8 cellular contexts compared by ENCODE assay signal in genomic region chr5:154646841-154647759, GRCh38.
DNase-seq lines count a peak whose midpoint lies in the region; ATAC-seq and TF ChIP-seq lines count a peak whose summit lies in the region.
"Had no signal": no experiment of that assay in that cellular context is flagged by ENCODE, and none has a peak within 500 bp of the region (broad histone marks: within the 10 kb centered on the region; RNA-seq: fewer than 3 reads in every experiment).

No MANE protein-coding gene starts in this region.

- no peak for TF ChIP-seq EP300 in neural cell (conservative IDR thresholded peaks at IDR 0.05; ENCODE audit: poor library complexity, severe bottlenecking)

- H3K4me3 ChIP-seq in fibroblast of pulmonary artery (replicated peaks; ENCODE audit: low read depth, low read length) = peak overlapping the region; percentile 12
- H3K4me3 ChIP-seq in neural cell (ENCODE audit: low read length) = peak overlapping the region; percentile 25
- H3K4me3 ChIP-seq: SJSA1 had no signal

- DNase-seq in activated CD8-positive, alpha-beta memory T cell treated with anti-CD3 and anti-CD28 coated beads for 24 hours = peak; percentile 73
- DNase-seq in fibroblast of pulmonary artery (ENCODE audit: low read depth) (peak; percentile 33), NCI-H2171 (lab: John Stamatoyannopoulos, UW) (no peak), Ammon's horn (ENCODE audit: low spot score) (no peak)

- no peak overlapping the region for H3K4me2 ChIP-seq in neural cell (ENCODE audit: low read length)

- no peak for TF ChIP-seq RAD21 in neural cell (conservative IDR thresholded peaks at IDR 0.05)

- no peaks in the 10 kb centered on the region for H4K20me1 ChIP-seq in neural cell (ENCODE audit: insufficient read depth)

- ATAC-seq in GM18868 (IDR thresholded peaks at IDR 0.05; ENCODE audit: unreplicated experiment) = peak; percentile 56
- ATAC-seq in HG02798 (IDR thresholded peaks at IDR 0.05; ENCODE audit: poor library complexity, unreplicated experiment) = peak; percentile 87

- peaks cover 17% of the 10 kb centered on the region for H3K27me3 ChIP-seq in neural cell (ENCODE audit: insufficient read depth, low read depth, low read length)

- H3K9me2 ChIP-seq in neural cell (ENCODE audit: insufficient read depth, low read length) = no peaks in the 10 kb centered on the region

- no peaks in the 10 kb centered on the region for H3K9me3 ChIP-seq in neural cell (ENCODE audit: low read length)
- H3K9me3 ChIP-seq: SJSA1 had no signal

- no peak for TF ChIP-seq CTCF in fibroblast of pulmonary artery (IDR thresholded peaks at IDR 0.05; ENCODE audit: low read length, missing control alignments)
- TF ChIP-seq CTCF in neural cell (IDR thresholded peaks at IDR 0.05; ENCODE audit: poor library complexity, severe bottlenecking) = no peak

- no peaks in the 10 kb centered on the region for H3K36me3 ChIP-seq in neural cell (ENCODE audit: insufficient read depth, low read length)
- H3K36me3 ChIP-seq: SJSA1 had no signal

- H3K27ac ChIP-seq in neural cell (ENCODE audit: low read length) = no peak overlapping the region
- H3K27ac ChIP-seq: SJSA1 had no signal

- no peaks in the 10 kb centered on the region for H3K79me2 ChIP-seq in neural cell (replicated peaks; ENCODE audit: insufficient read depth, low read length)

- no peak overlapping the region for H2AFZ ChIP-seq in neural cell (ENCODE audit: low read depth, low read length)

- H3K9ac ChIP-seq in neural cell (ENCODE audit: low read length) = no peak overlapping the region

- no peaks in the 10 kb centered on the region for H3F3A ChIP-seq in neural cell (ENCODE audit: insufficient read depth, low read length, poor library complexity, severe bottlenecking)

TF ChIP-seq in neural cell, 6 proteins besides CTCF, POLR2A, EP300 and RAD21:
- TF ChIP-seq, protein P1, sequence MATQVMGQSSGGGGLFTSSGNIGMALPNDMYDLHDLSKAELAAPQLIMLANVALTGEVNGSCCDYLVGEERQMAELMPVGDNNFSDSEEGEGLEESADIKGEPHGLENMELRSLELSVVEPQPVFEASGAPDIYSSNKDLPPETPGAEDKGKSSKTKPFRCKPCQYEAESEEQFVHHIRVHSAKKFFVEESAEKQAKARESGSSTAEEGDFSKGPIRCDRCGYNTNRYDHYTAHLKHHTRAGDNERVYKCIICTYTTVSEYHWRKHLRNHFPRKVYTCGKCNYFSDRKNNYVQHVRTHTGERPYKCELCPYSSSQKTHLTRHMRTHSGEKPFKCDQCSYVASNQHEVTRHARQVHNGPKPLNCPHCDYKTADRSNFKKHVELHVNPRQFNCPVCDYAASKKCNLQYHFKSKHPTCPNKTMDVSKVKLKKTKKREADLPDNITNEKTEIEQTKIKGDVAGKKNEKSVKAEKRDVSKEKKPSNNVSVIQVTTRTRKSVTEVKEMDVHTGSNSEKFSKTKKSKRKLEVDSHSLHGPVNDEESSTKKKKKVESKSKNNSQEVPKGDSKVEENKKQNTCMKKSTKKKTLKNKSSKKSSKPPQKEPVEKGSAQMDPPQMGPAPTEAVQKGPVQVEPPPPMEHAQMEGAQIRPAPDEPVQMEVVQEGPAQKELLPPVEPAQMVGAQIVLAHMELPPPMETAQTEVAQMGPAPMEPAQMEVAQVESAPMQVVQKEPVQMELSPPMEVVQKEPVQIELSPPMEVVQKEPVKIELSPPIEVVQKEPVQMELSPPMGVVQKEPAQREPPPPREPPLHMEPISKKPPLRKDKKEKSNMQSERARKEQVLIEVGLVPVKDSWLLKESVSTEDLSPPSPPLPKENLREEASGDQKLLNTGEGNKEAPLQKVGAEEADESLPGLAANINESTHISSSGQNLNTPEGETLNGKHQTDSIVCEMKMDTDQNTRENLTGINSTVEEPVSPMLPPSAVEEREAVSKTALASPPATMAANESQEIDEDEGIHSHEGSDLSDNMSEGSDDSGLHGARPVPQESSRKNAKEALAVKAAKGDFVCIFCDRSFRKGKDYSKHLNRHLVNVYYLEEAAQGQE (IDR thresholded peaks at IDR 0.05; ENCODE audit: borderline replicate concordance) = no peak
- no peak for TF ChIP-seq TAF1 (IDR thresholded peaks at IDR 0.05; ENCODE audit: low read depth)
- TF ChIP-seq POLR2AphosphoS5 (IDR thresholded peaks at IDR 0.05) = no peak
- TF ChIP-seq SMC3 (conservative IDR thresholded peaks at IDR 0.05; ENCODE audit: poor library complexity) = no peak
- no peak for TF ChIP-seq EZH2 (IDR thresholded peaks at IDR 0.05; ENCODE audit: borderline replicate concordance, insufficient read depth, low read length, poor library complexity, severe bottlenecking)
- no peak for TF ChIP-seq MXI1 (conservative IDR thresholded peaks at IDR 0.05; ENCODE audit: poor library complexity, severe bottlenecking)
TF ChIP-seq in neural cell: peak in this region for 0.

Comparison
In these comparisons a context has a peak if more than half of its experiments do, and no peak if none do; other contexts are left out.
1. DNase-seq: peak in activated CD8-positive, alpha-beta memory T cell treated with anti-CD3 and anti-CD28 coated beads for 24 hours (single experiment) and fibroblast of pulmonary artery (single experiment); none in NCI-H2171 (single experiment) and Ammon's horn (single experiment).